In genomic region chr1:42860339-42861013, GRCh38 we compare ENCODE assay signal across 24 cellular contexts. TPM values are rescaled to one million over a fixed set of nuclear protein-coding genes. Genes with fewer than 3 reads are reported as not detected.
DNase-seq lines count a peak whose midpoint lies in the region; ATAC-seq and TF ChIP-seq lines count a peak whose summit lies in the region.
"Had no signal": no experiment of that assay in that cellular context is flagged by ENCODE, and none has a peak within 500 bp of the region (broad histone marks: within the 10 kb centered on the region; RNA-seq: fewer than 3 reads in every experiment).

No MANE protein-coding gene starts in this region.

- H3K4me3 Mint-ChIP-seq in endodermal cell, result no peak overlapping the region
- H3K4me3 Mint-ChIP-seq in progenitor cell of endocrine pancreas (ENCODE audit: low read depth), result no peak overlapping the region
- H3K4me3 Mint-ChIP-seq: activated B cell treated with CpG ODN at 0.5 μM for 24 hours; activated naive CD4-positive, alpha-beta T cell treated with anti-CD3 and anti-CD28 coated beads, Interleukin-2, amount 10 ng/mL, durations not matched to agents 7 days and 5 days; activated T-helper 1 cell treated with anti-CD3 and anti-CD28 coated beads, Interleukin-12 subunit alpha, Interleukin-12 subunit beta, Interleukin-2, Interleukin-4 antibody, amounts not matched to agents 30 ng/mL and 10 ng/mL and 1 ng/mL, durations not matched to agents 14 hours and 24 hours and 36 hours; CD8-positive, alpha-beta T cell; stimulated activated memory B cell treated with anti-CD40 and anti-IgM and Interleukin-4, amounts not matched to agents 10 μg/mL and 1 μg/mL and 100 μg/mL, for 72 hours had no signal

- H3K27me3 Mint-ChIP-seq in endodermal cell (ENCODE audit: insufficient read depth) (peaks cover 11% of the 10 kb centered on the region), progenitor cell of endocrine pancreas (peaks cover 7% of the 10 kb centered on the region)

- no peaks in the 10 kb centered on the region for H3K27me3 ChIP-seq in Loucy (ENCODE audit: insufficient read depth, low read length, poor library complexity, severe bottlenecking)
- no peaks in the 10 kb centered on the region for H3K27me3 ChIP-seq in endodermal cell (ENCODE audit: control insufficient read depth, insufficient read depth, low read length, poor library complexity, severe bottlenecking)
- H3K27me3 ChIP-seq in heart right ventricle, result peaks cover 0 to 27% (median under 1%) of the 10 kb centered on the region in 7 donors
- H3K27me3 ChIP-seq: colonic mucosa had no signal

- H3K9me3 ChIP-seq in Loucy (ENCODE audit: insufficient read depth, low read depth, low read length) (no peaks in the 10 kb centered on the region), endodermal cell (ENCODE audit: control insufficient read depth, low read length) (peaks cover 8% of the 10 kb centered on the region), heart right ventricle (peaks cover 0 to 12% (median 0%) of the 10 kb centered on the region in 11 donors), mucosa of descending colon (peaks cover 3% of the 10 kb centered on the region)
- H3K9me3 ChIP-seq: colonic mucosa, sigmoid colon had no signal

- H3K27ac ChIP-seq in endodermal cell (ENCODE audit: low read depth, low read length) (no peak overlapping the region), heart right ventricle (no peak overlapping the region)
- H3K27ac ChIP-seq: colonic mucosa, sigmoid colon had no signal

- 86 to 88% methylated on average over 4 of the region's 4 CpGs for WGBS in endodermal cell (ENCODE audit: insufficient coverage in 1 of 2, insufficient read length in 1 of 2), 2 experiments
- 74 to 87% methylated on average over 4 of the region's 4 CpGs for WGBS in heart right ventricle, 2 donors

- peak overlapping the region; percentile 8 for H3K27ac Mint-ChIP-seq in endodermal cell
- no peak overlapping the region for H3K27ac Mint-ChIP-seq in progenitor cell of endocrine pancreas
- H3K27ac Mint-ChIP-seq: activated B cell treated with CpG ODN at 0.5 μM for 24 hours; activated naive CD4-positive, alpha-beta T cell treated with anti-CD3 and anti-CD28 coated beads, Interleukin-2, amount 10 ng/mL, durations not matched to agents 7 days and 5 days; activated T-helper 1 cell treated with anti-CD3 and anti-CD28 coated beads, Interleukin-12 subunit alpha, Interleukin-12 subunit beta, Interleukin-2, Interleukin-4 antibody, amounts not matched to agents 30 ng/mL and 10 ng/mL and 1 ng/mL, durations not matched to agents 14 hours and 24 hours and 36 hours; CD8-positive, alpha-beta T cell; stimulated activated memory B cell treated with anti-CD40 and anti-IgM and Interleukin-4, amounts not matched to agents 10 μg/mL and 1 μg/mL and 100 μg/mL, for 72 hours had no signal

- H3K4me1 ChIP-seq in Loucy (ENCODE audit: insufficient read depth, low read length, poor library complexity, severe bottlenecking) (no peaks in the 10 kb centered on the region), endodermal cell (ENCODE audit: control insufficient read depth, insufficient read depth, low read length) (no peaks in the 10 kb centered on the region), heart right ventricle (no peaks in the 10 kb centered on the region), mucosa of descending colon (ENCODE audit: low read depth) (no peaks in the 10 kb centered on the region)
- H3K4me1 ChIP-seq: colonic mucosa, sigmoid colon had no signal

- H3K36me3 Mint-ChIP-seq in endodermal cell (ENCODE audit: low read depth) (peaks cover 18% of the 10 kb centered on the region), progenitor cell of endocrine pancreas (ENCODE audit: insufficient read depth) (peaks cover 24% of the 10 kb centered on the region)
- H3K36me3 Mint-ChIP-seq: CD8-positive, alpha-beta T cell had no signal

- H4K20me1 ChIP-seq in Loucy (ENCODE audit: insufficient read depth, low read length, poor library complexity, severe bottlenecking), result no peaks in the 10 kb centered on the region

- H3K79me2 ChIP-seq in Loucy (ENCODE audit: insufficient read depth, low read length), result no peaks in the 10 kb centered on the region

- H3K36me3 ChIP-seq in Loucy (ENCODE audit: insufficient read depth, low read length) (no peaks in the 10 kb centered on the region), endodermal cell (ENCODE audit: control insufficient read depth, insufficient read depth, low read length) (no peaks in the 10 kb centered on the region), heart right ventricle (no peaks in the 10 kb centered on the region), mucosa of descending colon (ENCODE audit: low read depth) (no peaks in the 10 kb centered on the region)
- H3K36me3 ChIP-seq: colonic mucosa, sigmoid colon had no signal

- ATAC-seq in HG02759 (IDR thresholded peaks at IDR 0.05; ENCODE audit: unreplicated experiment) (no peak), heart right ventricle (no peak), mucosa of descending colon (no peak)
- ATAC-seq: CD8-positive, alpha-beta T cell; stimulated activated memory B cell treated with anti-CD40 and anti-IgM and Interleukin-4, amounts not matched to agents 10 μg/mL and 1 μg/mL and 100 μg/mL, for 72 hours had no signal

- H3K9ac ChIP-seq in Loucy (ENCODE audit: low read depth, low read length, poor library complexity, severe bottlenecking), result no peak overlapping the region
- no peak overlapping the region for H3K9ac ChIP-seq in endodermal cell (ENCODE audit: extremely low read depth, low read length, poor library complexity, severe bottlenecking)

- H3K9me3 Mint-ChIP-seq in endodermal cell, result peaks cover 44% of the 10 kb centered on the region
- H3K9me3 Mint-ChIP-seq in progenitor cell of endocrine pancreas (ENCODE audit: low read depth), result peaks cover 47% of the 10 kb centered on the region

- intact Hi-C loops in heart right ventricle (cut with DNase I) (no loop called here), mucosa of descending colon (cut with DNase I, micrococcal nuclease) (no loop called here)

- H3K9me2 ChIP-seq in Loucy (replicated peaks; ENCODE audit: low read depth, low read length), result no peaks in the 10 kb centered on the region

- H3K4me3 ChIP-seq in GM12864 (ENCODE audit: low read depth, low read length) (no peak overlapping the region), Loucy (ENCODE audit: low read length, poor library complexity, severe bottlenecking) (no peak overlapping the region), endodermal cell (ENCODE audit: low read length) (no peak overlapping the region), heart right ventricle (no peak overlapping the region), mucosa of descending colon (no peak overlapping the region)
- H3K4me3 ChIP-seq: colonic mucosa, sigmoid colon had no signal

- no peaks in the 10 kb centered on the region for H3F3A ChIP-seq in Loucy (ENCODE audit: low read depth)

- no peak overlapping the region for H2AFZ ChIP-seq in Loucy (ENCODE audit: low read length)

- no peak for DNase-seq in GM12864 (ENCODE audit: low read depth)
- peak; percentile 82 for DNase-seq in endodermal cell
- DNase-seq in progenitor cell of endocrine pancreas (ENCODE audit: low spot score, unreplicated experiment), result no peak
- DNase-seq in heart right ventricle, result no peak
- no peak for DNase-seq in mucosa of descending colon
- DNase-seq: activated B cell treated with CpG ODN at 0.5 μM for 24 hours; activated naive CD4-positive, alpha-beta T cell treated with anti-CD3 and anti-CD28 coated beads, Interleukin-2, amount 10 ng/mL, durations not matched to agents 7 days and 5 days; CD8-positive, alpha-beta T cell; colonic mucosa; effector CD8-positive, alpha-beta T cell; foreskin melanocyte; mammary epithelial cell; NCI-H1105 treated with DMSO at 0.1 percent for 48 hours; NCI-H2029; NCI-H69; posterior cingulate gyrus; SIG-M5; sigmoid colon; stimulated activated CD4-positive, alpha-beta T cell treated with anti-CD3 and anti-CD28 coated beads, Interleukin-4, amount 100 ng/mL, for 4 hours; T-helper 9 cell had no signal

- H3K4me2 ChIP-seq in Loucy (ENCODE audit: low read depth, low read length, poor library complexity, severe bottlenecking), result no peak overlapping the region

- H3K4me1 Mint-ChIP-seq in endodermal cell, result peaks cover 5% of the 10 kb centered on the region
- H3K4me1 Mint-ChIP-seq in progenitor cell of endocrine pancreas (ENCODE audit: low read depth), result no peaks in the 10 kb centered on the region
- H3K4me1 Mint-ChIP-seq: activated B cell treated with CpG ODN at 0.5 μM for 24 hours; activated naive CD4-positive, alpha-beta T cell treated with anti-CD3 and anti-CD28 coated beads, Interleukin-2, amount 10 ng/mL, durations not matched to agents 7 days and 5 days; stimulated activated memory B cell treated with anti-CD40 and anti-IgM and Interleukin-4, amounts not matched to agents 10 μg/mL and 1 μg/mL and 100 μg/mL, for 72 hours had no signal

- TF ChIP-seq CTCF in GM12864 (IDR thresholded peaks at IDR 0.05; ENCODE audit: low read depth, low read length, missing control alignments) (peak; percentile 29), Loucy (conservative IDR thresholded peaks at IDR 0.05; ENCODE audit: low read length) (peak; percentile 21; the same call in 1 of the 2 replicates), endodermal cell (conservative IDR thresholded peaks at IDR 0.05) (peak; percentile 63), progenitor cell of endocrine pancreas (IDR thresholded peaks at IDR 0.05; ENCODE audit: unreplicated experiment) (peak; percentile 20), heart right ventricle (IDR thresholded peaks at IDR 0.05) (no peak), mucosa of descending colon (IDR thresholded peaks at IDR 0.05) (no peak)

RNA-seq across cellular contexts. Expression of gene ZNF691, which starts 14.1 kb away (rescaled TPM):
- total RNA-seq in endodermal cell, result 10 to 100 TPM; 15.5 to 16.6 TPM
- polyA plus RNA-seq in endodermal cell (2013, experiment 1 of 2), result 15.2 TPM
- 12.7 TPM for polyA plus RNA-seq in endodermal cell (2013, experiment 2 of 2)
- 18.1 and 18.8 TPM in 2 replicates for total RNA-seq in progenitor cell of endocrine pancreas
- 1 to 10 TPM; 6.0 to 9.2 (median 7.9) TPM for total RNA-seq in heart right ventricle
- polyA plus RNA-seq in heart right ventricle, result 10 to 100 TPM in 1 of 2 donors, 1 to 10 TPM in 1; 6.7 to 10.1 TPM
- 10 to 100 TPM in 1 of 3 donors, 1 to 10 TPM in 2; 5.9 to 10.8 (median 5.9) TPM for total RNA-seq in mucosa of descending colon

RNA-seq across cellular contexts. Expression of gene SVBP, which starts 43.3 kb away (rescaled TPM):
- total RNA-seq in endodermal cell (10 to 100 TPM; 40.2 to 45.3 TPM), progenitor cell of endocrine pancreas (58.4 and 65.8 TPM in 2 replicates), heart right ventricle (10 to 100 TPM; 11.6 to 19.7 (median 13.8) TPM), mucosa of descending colon (10 to 100 TPM; 14.9 to 20.3 (median 15.4) TPM)
- 69.8 TPM for polyA plus RNA-seq in endodermal cell (2013, experiment 1 of 2)
- polyA plus RNA-seq in endodermal cell (2013, experiment 2 of 2), result 72.8 TPM
- 10 to 100 TPM; 24.7 to 31.7 TPM for polyA plus RNA-seq in heart right ventricle

RNA-seq across cellular contexts. Expression of gene ERMAP, which starts 43.6 kb away (rescaled TPM):
- 1 to 10 TPM; 5.1 to 5.7 TPM for total RNA-seq in endodermal cell
- 3.4 TPM for polyA plus RNA-seq in endodermal cell (2013, experiment 1 of 2)
- polyA plus RNA-seq in endodermal cell (2013, experiment 2 of 2), result 2.6 TPM
- total RNA-seq in progenitor cell of endocrine pancreas, result 10.4 and 12.9 TPM in 2 replicates
- 1 to 10 TPM; 2.2 to 6.1 (median 5.0) TPM for total RNA-seq in heart right ventricle
- polyA plus RNA-seq in heart right ventricle, result 1 to 10 TPM; 1.4 to 4.0 TPM
- total RNA-seq in mucosa of descending colon, result 10 to 100 TPM; 15.3 to 17.9 (median 16.7) TPM

Comparison
In these comparisons a context has a peak if more than half of its experiments do, and no peak if none do; other contexts are left out.
1. CTCF ChIP-seq: peak in GM12864 (single experiment), Loucy (single experiment), endodermal cell (single experiment) and progenitor cell of endocrine pancreas (single experiment); none in heart right ventricle (0 of 9) and mucosa of descending colon (single experiment).